In genomic region chr1:24914226-24915069, GRCh38 we compare ENCODE assay signal across 1 cellular context.
A peak's percentile ranks its signal among the peaks of the same experiment; 100 is the strongest.
TF ChIP-seq lines count a peak whose summit lies in the region.

No MANE protein-coding gene starts in this region.

TF ChIP-seq in HepG2, 621 proteins besides CTCF, POLR2A, EP300 and RAD21 (continued from another document and continues in another):
- TF ChIP-seq CREB1 (IDR thresholded peaks at IDR 0.05) (no peak), CREB1 (CRISPR knock-in tag; IDR thresholded peaks at IDR 0.05) (peak; percentile 9; the same call in 1 of the 2 replicates), REST (IDR thresholded peaks at IDR 0.05; ENCODE audit: borderline replicate concordance in 1 of 2, low read depth in 1 of 2, low read length in 2 of 2) (no peak), CSRNP2 (CRISPR knock-in tag; conservative IDR thresholded peaks at IDR 0.05; ENCODE audit: low read depth) (no peak), TAF15 (IDR thresholded peaks at IDR 0.05; ENCODE audit: low read depth, low read length, poor library complexity, severe bottlenecking) (peak; percentile 57), ZNF225 (CRISPR knock-in tag; IDR thresholded peaks at IDR 0.05) (no peak), SOX13 (IDR thresholded peaks at IDR 0.05) (no peak), SOX13 (CRISPR knock-in tag; conservative IDR thresholded peaks at IDR 0.05 in 1 of 2, IDR thresholded peaks at IDR 0.05 in 1 of 2) (peak in 1 of 2 experiments; percentile 43; a peak in 2 of 4 replicates), ZNF710 (CRISPR knock-in tag; IDR thresholded peaks at IDR 0.05; ENCODE audit: borderline replicate concordance) (0 out of 2 replicates have a peak, but pooled peaks have one; percentile 34), MYC (CRISPR knock-in tag; IDR thresholded peaks at IDR 0.05; ENCODE audit: borderline replicate concordance) (no peak; the same call in 1 of the 2 replicates), ZBTB33 (CRISPR knock-in tag; IDR thresholded peaks at IDR 0.05) (0 out of 2 replicates have a peak, but pooled peaks have one; percentile 33), WIZ (CRISPR knock-in tag; IDR thresholded peaks at IDR 0.05) (no peak), EHMT2 (IDR thresholded peaks at IDR 0.05; ENCODE audit: borderline replicate concordance, low read depth, low read length) (no peak), KLF6 (CRISPR knock-in tag; IDR thresholded peaks at IDR 0.05) (no peak), SP4 (CRISPR knock-in tag; IDR thresholded peaks at IDR 0.05) (no peak), ZNF674 (CRISPR knock-in tag; IDR thresholded peaks at IDR 0.05; ENCODE audit: low read depth) (no peak), SALL1 (CRISPR knock-in tag; IDR thresholded peaks at IDR 0.05) (peak; percentile 54; the same call in 1 of the 2 replicates), ZBTB25 (CRISPR knock-in tag; IDR thresholded peaks at IDR 0.05) (no peak), KLF15 (CRISPR knock-in tag; IDR thresholded peaks at IDR 0.05; ENCODE audit: borderline replicate concordance) (no peak), ZNF629 (CRISPR knock-in tag; conservative IDR thresholded peaks at IDR 0.05) (no peak), ZFP90 (CRISPR knock-in tag; IDR thresholded peaks at IDR 0.05; ENCODE audit: borderline replicate concordance) (no peak), CREM (IDR thresholded peaks at IDR 0.05) (peak; percentile 41; the same call in 1 of the 2 replicates), CREM (CRISPR knock-in tag; IDR thresholded peaks at IDR 0.05) (no peak), NR1H2 (CRISPR knock-in tag; IDR thresholded peaks at IDR 0.05; ENCODE audit: borderline replicate concordance, low read depth) (no peak), ZNF275 (CRISPR knock-in tag; IDR thresholded peaks at IDR 0.05; ENCODE audit: borderline replicate concordance) (no peak), ZNF512 (CRISPR knock-in tag; IDR thresholded peaks at IDR 0.05) (no peak), ZNF263 (CRISPR knock-in tag; IDR thresholded peaks at IDR 0.05) (no peak), ZNF773 (CRISPR knock-in tag; IDR thresholded peaks at IDR 0.05; ENCODE audit: borderline replicate concordance) (no peak), TFDP1 (CRISPR knock-in tag; IDR thresholded peaks at IDR 0.05; ENCODE audit: borderline replicate concordance) (peak; percentile 22; the same call in 1 of the 2 replicates), ISL2 (CRISPR knock-in tag; IDR thresholded peaks at IDR 0.05) (no peak), ZNF44 (CRISPR knock-in tag; IDR thresholded peaks at IDR 0.05) (no peak), NR2F2 (IDR thresholded peaks at IDR 0.05; ENCODE audit: borderline replicate concordance, low read depth) (no peak), SETDB1 (CRISPR knock-in tag; IDR thresholded peaks at IDR 0.05; ENCODE audit: borderline replicate concordance) (no peak), RAD51 (IDR thresholded peaks at IDR 0.05; ENCODE audit: borderline replicate concordance) (no peak), NFYC (CRISPR knock-in tag; IDR thresholded peaks at IDR 0.05) (no peak), ZEB1 (IDR thresholded peaks at IDR 0.05; ENCODE audit: insufficient replicate concordance, low read depth) (no peak), U2AF1 (optimal IDR thresholded peaks at IDR 0.05; ENCODE audit: low read depth, low read length) (peak; percentile 53), ARID3A (IDR thresholded peaks at IDR 0.05; ENCODE audit: low read depth, low read length) (no peak), MEF2D (CRISPR knock-in tag; IDR thresholded peaks at IDR 0.05) (no peak), IRF9 (CRISPR knock-in tag; IDR thresholded peaks at IDR 0.05; ENCODE audit: borderline replicate concordance) (no peak; the same call in 1 of the 2 replicates), THAP7 (CRISPR knock-in tag; IDR thresholded peaks at IDR 0.05) (no peak), TRIM24 (CRISPR knock-in tag; IDR thresholded peaks at IDR 0.05) (no peak), POGZ (CRISPR knock-in tag; IDR thresholded peaks at IDR 0.05) (0 out of 2 replicates have a peak, but pooled peaks have one; percentile 20), FOXA1 (IDR thresholded peaks at IDR 0.05) (no peak), FOXA1 (CRISPR knock-in tag; IDR thresholded peaks at IDR 0.05) (no peak), HHEX (CRISPR knock-in tag; IDR thresholded peaks at IDR 0.05) (no peak), KDM6A (CRISPR knock-in tag; IDR thresholded peaks at IDR 0.05; ENCODE audit: low read depth) (peak; percentile 62; the same call in 1 of the 2 replicates)
